ENCODE assay signal across 24 cellular contexts in genomic region chr20:52965380-52965779, GRCh38. TPM values are rescaled to one million over a fixed set of nuclear protein-coding genes. Genes with fewer than 3 reads are reported as not detected.
DNase-seq lines count a peak whose midpoint lies in the region; ATAC-seq, FAIRE-seq and TF ChIP-seq lines count a peak whose summit lies in the region.
"Had no signal": no experiment of that assay in that cellular context is flagged by ENCODE, and none has a peak within 500 bp of the region (broad histone marks: within the 10 kb centered on the region; RNA-seq: fewer than 3 reads in every experiment).

No MANE protein-coding gene starts in this region.

- no peaks in the 10 kb centered on the region for H4K20me1 ChIP-seq in keratinocyte (ENCODE audit: control insufficient read depth, extremely low read depth, insufficient read depth, low read length)

- dilution Hi-C loops in keratinocyte (cut with MboI; ENCODE audit: extremely low pct_ligation_motif_present, low sequenced_read_pairs): no loop called here

- H3K27ac ChIP-seq in keratinocyte (ENCODE audit: control insufficient read depth, insufficient read depth, low read length): peak overlapping the region; percentile 58

- FAIRE-seq in keratinocyte (lab: Jason Lieb, UNC): no peak
- FAIRE-seq: GM12891, GM18507, H1 had no signal

- H3K27me3 ChIP-seq in keratinocyte (ENCODE audit: control insufficient read depth, extremely low read depth, insufficient read depth, low read length): no peaks in the 10 kb centered on the region
- H3K27me3 ChIP-seq: BE2C had no signal

- no peaks in the 10 kb centered on the region for H3K9me3 ChIP-seq in keratinocyte (ENCODE audit: control insufficient read depth, low read depth, low read length)
- H3K9me3 ChIP-seq: BE2C, SK-N-SH had no signal

- H3K4me3 ChIP-seq in keratinocyte (ENCODE audit: control insufficient read depth in 2 of 3, extremely low read depth in 1 of 3, insufficient read depth in 2 of 3, low read depth in 1 of 3, low read length in 3 of 3): no peak overlapping the region

- TF ChIP-seq CTCF in keratinocyte (optimal IDR thresholded peaks at IDR 0.05 in 1 of 3, IDR thresholded peaks at IDR 0.05 in 1 of 3, conservative IDR thresholded peaks at IDR 0.05 in 1 of 3; ENCODE audit: extremely low read depth in 1 of 3, insufficient read depth in 2 of 3, low read length in 3 of 3): no peak

- no peaks in the 10 kb centered on the region for H3K4me1 Mint-ChIP-seq in activated naive CD8-positive, alpha-beta T cell treated with anti-CD3 and anti-CD28 coated beads, Interleukin-2, amount 50 U/mL, for 24 hours

- no peaks in the 10 kb centered on the region for H3K36me3 ChIP-seq in keratinocyte (ENCODE audit: control insufficient read depth in 2 of 2, extremely low read depth in 1 of 2, insufficient read depth in 2 of 2, low read length in 2 of 2)
- H3K36me3 ChIP-seq: BE2C had no signal

- H3K4me1 ChIP-seq in keratinocyte (ENCODE audit: control insufficient read depth, extremely low read depth, insufficient read depth, low read length): peaks cover 21% of the 10 kb centered on the region

- peaks cover 3% of the 10 kb centered on the region for H3K9me3 Mint-ChIP-seq in activated naive CD8-positive, alpha-beta T cell treated with anti-CD3 and anti-CD28 coated beads, Interleukin-2, amount 50 U/mL, for 24 hours
- H3K9me3 Mint-ChIP-seq: CD4-positive, alpha-beta T cell had no signal

- peak overlapping the region; percentile 8 for H3K9ac ChIP-seq in keratinocyte (ENCODE audit: control insufficient read depth, extremely low read depth, insufficient read depth, low read length)
- H3K9ac ChIP-seq: SK-N-SH had no signal

- H3K79me2 ChIP-seq in keratinocyte (ENCODE audit: control insufficient read depth, insufficient read depth, low read length): no peaks in the 10 kb centered on the region

- DNase-seq in DMS53 (lab: John Stamatoyannopoulos, UW) (peak; percentile 11), DMS53 treated with DMSO at 0.1 percent for 48 hours (lab: John Stamatoyannopoulos, UW; ENCODE audit: unreplicated experiment) (no peak), NCI-H146 treated with DMSO at 0.1 percent for 48 hours (lab: John Stamatoyannopoulos, UW; ENCODE audit: unreplicated experiment) (peak; percentile 67), NCI-H748 (lab: John Stamatoyannopoulos, UW; ENCODE audit: unreplicated experiment) (peak; percentile 76), keratinocyte (ENCODE audit: low read depth, low spot score) (no peak), NCI-H1105 treated with DMSO at 0.1 percent for 48 hours (lab: John Stamatoyannopoulos, UW) (no peak)
- no peak for DNase-seq in activated naive CD8-positive, alpha-beta T cell treated with anti-CD3 and anti-CD28 coated beads, Interleukin-2, amount 50 U/mL, for 24 hours
- DNase-seq: 8988T; BE2C; Calu3; CD4-positive, alpha-beta T cell; GDM1; KBM-7; MV-4-11; NCI-H1694 treated with DMSO at 0.1 percent for 48 hours; NCI-H82; SK-N-SH; T-helper 1 cell had no signal

- no peaks in the 10 kb centered on the region for H3K36me3 Mint-ChIP-seq in activated naive CD8-positive, alpha-beta T cell treated with anti-CD3 and anti-CD28 coated beads, Interleukin-2, amount 50 U/mL, for 24 hours (ENCODE audit: low read depth)

- no peak for ATAC-seq in HG02763 (IDR thresholded peaks at IDR 0.05; ENCODE audit: unreplicated experiment)
- no peak for ATAC-seq in activated naive CD8-positive, alpha-beta T cell treated with anti-CD3 and anti-CD28 coated beads, Interleukin-2, amount 50 U/mL, for 24 hours
- ATAC-seq: Panc1, Right ventricle myocardium inferior had no signal

- H3K4me3 Mint-ChIP-seq in activated naive CD8-positive, alpha-beta T cell treated with anti-CD3 and anti-CD28 coated beads, Interleukin-2, amount 50 U/mL, for 24 hours: no peak overlapping the region
- H3K4me3 Mint-ChIP-seq: CD4-positive, alpha-beta T cell had no signal

- H3K27me3 Mint-ChIP-seq in activated naive CD8-positive, alpha-beta T cell treated with anti-CD3 and anti-CD28 coated beads, Interleukin-2, amount 50 U/mL, for 24 hours: peaks cover 14% of the 10 kb centered on the region

- H3K9me1 ChIP-seq in keratinocyte (ENCODE audit: control insufficient read depth, extremely low read depth, insufficient read depth, low read length): no peaks in the 10 kb centered on the region

- H3K4me2 ChIP-seq in keratinocyte (ENCODE audit: control insufficient read depth, extremely low read depth, insufficient read depth, low read depth, low read length): peak overlapping the region; percentile 31
- H3K4me2 ChIP-seq: SK-N-SH had no signal

- no peak overlapping the region for H3K27ac Mint-ChIP-seq in activated naive CD8-positive, alpha-beta T cell treated with anti-CD3 and anti-CD28 coated beads, Interleukin-2, amount 50 U/mL, for 24 hours
- H3K27ac Mint-ChIP-seq: CD4-positive, alpha-beta T cell had no signal

- H2AFZ ChIP-seq in keratinocyte (ENCODE audit: control insufficient read depth, low read length): no peak overlapping the region

RNA-seq across cellular contexts. Expression of gene TSHZ2, which starts 6.8 kb away (rescaled TPM):
- polyA plus RNA-seq in keratinocyte: 1.1 to 2.3 TPM (median 1.4 TPM) in 3 replicates
- polyA plus RNA-seq in keratinocyte (2011; ENCODE audit: low read depth): 2.7 TPM
- 1.6 TPM in 2 replicates for polyA plus RNA-seq in keratinocyte (2011; cell fraction: cytosol; rRNA removed)
- 2.5 and 2.8 TPM in 2 replicates for polyA plus RNA-seq in keratinocyte (2011; cell fraction: nucleus; rRNA removed)
- polyA plus RNA-seq in keratinocyte (2012; ENCODE audit: low replicate concordance): 1.3 and 6.5 TPM in 2 replicates
- polyA minus RNA-seq in keratinocyte: 4.2 to 8.8 TPM (median 7.3 TPM) in 3 replicates
- 1.3 TPM for polyA minus RNA-seq in keratinocyte (2011; cell fraction: cytosol; rRNA and poly(A)+ RNA removed)
- 3.8 and 8.9 TPM in 2 replicates for polyA minus RNA-seq in keratinocyte (2011; cell fraction: nucleus; rRNA and poly(A)+ RNA removed)

Comparison
In these comparisons a context has a peak if more than half of its experiments do, and no peak if none do; other contexts are left out.
1. DNase-seq: peak in DMS53 (single experiment), NCI-H146 treated with DMSO at 0.1 percent for 48 hours (single experiment) and NCI-H748 (single experiment); none in DMS53 treated with DMSO at 0.1 percent for 48 hours (single experiment), keratinocyte (single experiment), activated naive CD8-positive, alpha-beta T cell treated with anti-CD3 and anti-CD28 coated beads, Interleukin-2, amount 50 U/mL, for 24 hours (single experiment) and NCI-H1105 treated with DMSO at 0.1 percent for 48 hours (single experiment).